In genomic region chr7:27843584-27844305, GRCh38 we compare ENCODE assay signal across 29 cellular contexts.
"Had no signal": no experiment of that assay in that cellular context is flagged by ENCODE, and none has a peak within 500 bp of the region (broad histone marks: within the 10 kb centered on the region; RNA-seq: fewer than 3 reads in every experiment).

No MANE protein-coding gene starts in this region.

- H3K36me3 ChIP-seq: gastrocnemius medialis had no signal

- H3K9me3 ChIP-seq: esophagus muscularis mucosa, gastrocnemius medialis, heart left ventricle had no signal

- DNase-seq: activated CD4-positive, alpha-beta memory T cell treated with anti-CD3 and anti-CD28 coated beads for 36 hours; activated CD4-positive, alpha-beta T cell treated with anti-CD3 and anti-CD28 coated beads for 36 hours; activated CD4-positive, alpha-beta T cell treated with anti-CD3 and anti-CD28 coated beads, Interleukin-2, amount 10 ng/mL, durations not matched to agents 24 days and 14 days; activated CD4-positive, CD25-positive, alpha-beta regulatory T cell; activated CD4-positive, CD25-positive, alpha-beta regulatory T cell treated with anti-CD3 and anti-CD28 coated beads, Interleukin-2, amount 50 U/mL, for 72 hours; activated CD8-positive, alpha-beta memory T cell treated with anti-CD3 and anti-CD28 coated beads, Interleukin-2, amount 10 ng/mL, durations not matched to agents 7 days and 5 days; activated CD8-positive, alpha-beta memory T cell treated with anti-CD3 and anti-CD28 coated beads, Interleukin-2, amount 50 U/mL, for 4 hours; activated CD8-positive, alpha-beta T cell treated with anti-CD3 and anti-CD28 coated beads, Interleukin-2, amount 10 ng/mL, durations not matched to agents 7 days and 5 days; activated effector memory CD4-positive, alpha-beta T cell treated with Interleukin-2 at 50 U/mL for 16 hours; activated gamma-delta T cell treated with Interleukin-2 at 50 U/mL for 16 hours; activated naive CD4-positive, alpha-beta T cell treated with anti-CD3 and anti-CD28 coated beads, Interleukin-2, amount 50 U/mL, for 16 hours; activated naive CD4-positive, alpha-beta T cell treated with Interleukin-2 at 50 U/mL for 16 hours; activated T-cell treated with anti-CD3 and anti-CD28 coated beads, Interleukin-2, amount 50 U/mL, for 1 hour; activated T-cell treated with anti-CD3 and anti-CD28 coated beads, Interleukin-2, amount 50 U/mL, for 48 hours; amniotic stem cell; brain microvascular endothelial cell; effector CD4-positive, alpha-beta T cell; effector memory CD8-positive, alpha-beta T cell; erythroblast; gastrocnemius medialis; glutamatergic neuron; heart left ventricle; T-helper 2 cell had no signal

- H3K9me3 Mint-ChIP-seq: activated CD4-positive, alpha-beta memory T cell treated with anti-CD3 and anti-CD28 coated beads for 36 hours; activated CD4-positive, alpha-beta T cell treated with anti-CD3 and anti-CD28 coated beads, Interleukin-2, amount 10 ng/mL, durations not matched to agents 24 days and 14 days; central memory CD8-positive, alpha-beta T cell; dendritic cell treated with granulocyte-macrophage colony-stimulating factor and Interleukin-4, amounts not matched to agents 40 ng/mL and 50 ng/mL, for 4 days; effector memory CD8-positive, alpha-beta T cell had no signal

- H3K27me3 Mint-ChIP-seq: activated CD4-positive, alpha-beta memory T cell treated with anti-CD3 and anti-CD28 coated beads for 36 hours; activated CD4-positive, alpha-beta T cell treated with anti-CD3 and anti-CD28 coated beads for 36 hours; activated CD4-positive, alpha-beta T cell treated with anti-CD3 and anti-CD28 coated beads, Interleukin-2, amount 10 ng/mL, durations not matched to agents 24 days and 14 days; activated CD8-positive, alpha-beta memory T cell treated with anti-CD3 and anti-CD28 coated beads, Interleukin-2, amount 10 ng/mL, durations not matched to agents 7 days and 5 days; activated naive CD8-positive, alpha-beta T cell; central memory CD8-positive, alpha-beta T cell; dendritic cell treated with granulocyte-macrophage colony-stimulating factor and Interleukin-4, amounts not matched to agents 40 ng/mL and 50 ng/mL, for 4 days; effector memory CD8-positive, alpha-beta T cell had no signal

- H3K27ac ChIP-seq: brain microvascular endothelial cell, coronary artery, esophagus muscularis mucosa, foreskin keratinocyte, gastrocnemius medialis, heart left ventricle had no signal

- H3K27ac Mint-ChIP-seq: activated CD4-positive, alpha-beta memory T cell treated with anti-CD3 and anti-CD28 coated beads for 36 hours; activated CD4-positive, alpha-beta T cell treated with anti-CD3 and anti-CD28 coated beads for 36 hours; activated CD4-positive, alpha-beta T cell treated with anti-CD3 and anti-CD28 coated beads, Interleukin-2, amount 10 ng/mL, durations not matched to agents 24 days and 14 days; activated CD8-positive, alpha-beta memory T cell treated with anti-CD3 and anti-CD28 coated beads, Interleukin-2, amount 10 ng/mL, durations not matched to agents 7 days and 5 days; activated CD8-positive, alpha-beta T cell treated with anti-CD3 and anti-CD28 coated beads, Interleukin-2, amount 10 ng/mL, durations not matched to agents 7 days and 5 days; activated naive CD8-positive, alpha-beta T cell; dendritic cell treated with granulocyte-macrophage colony-stimulating factor and Interleukin-4, amounts not matched to agents 40 ng/mL and 50 ng/mL, for 4 days had no signal

- H3K27me3 ChIP-seq: brain microvascular endothelial cell, esophagus muscularis mucosa, foreskin keratinocyte, gastrocnemius medialis, heart left ventricle had no signal

- H3K4me1 ChIP-seq: heart left ventricle had no signal

- H3K4me3 ChIP-seq: coronary artery, esophagus muscularis mucosa, gastrocnemius medialis, heart left ventricle had no signal

- H3K4me3 Mint-ChIP-seq: activated CD4-positive, alpha-beta memory T cell treated with anti-CD3 and anti-CD28 coated beads for 36 hours; activated CD4-positive, alpha-beta T cell treated with anti-CD3 and anti-CD28 coated beads for 36 hours; activated CD4-positive, alpha-beta T cell treated with anti-CD3 and anti-CD28 coated beads, Interleukin-2, amount 10 ng/mL, durations not matched to agents 24 days and 14 days; activated CD8-positive, alpha-beta memory T cell treated with anti-CD3 and anti-CD28 coated beads, Interleukin-2, amount 10 ng/mL, durations not matched to agents 7 days and 5 days; activated CD8-positive, alpha-beta T cell treated with anti-CD3 and anti-CD28 coated beads, Interleukin-2, amount 10 ng/mL, durations not matched to agents 7 days and 5 days; activated naive CD8-positive, alpha-beta T cell; central memory CD8-positive, alpha-beta T cell; dendritic cell treated with granulocyte-macrophage colony-stimulating factor and Interleukin-4, amounts not matched to agents 40 ng/mL and 50 ng/mL, for 4 days; effector memory CD8-positive, alpha-beta T cell had no signal

- H3K36me3 Mint-ChIP-seq: activated CD8-positive, alpha-beta memory T cell treated with anti-CD3 and anti-CD28 coated beads, Interleukin-2, amount 10 ng/mL, durations not matched to agents 7 days and 5 days; activated naive CD8-positive, alpha-beta T cell had no signal

- ATAC-seq: activated CD4-positive, alpha-beta T cell treated with anti-CD3 and anti-CD28 coated beads for 36 hours; activated CD8-positive, alpha-beta memory T cell treated with anti-CD3 and anti-CD28 coated beads, Interleukin-2, amount 10 ng/mL, durations not matched to agents 7 days and 5 days; activated CD8-positive, alpha-beta T cell treated with anti-CD3 and anti-CD28 coated beads, Interleukin-2, amount 10 ng/mL, durations not matched to agents 7 days and 5 days; effector memory CD8-positive, alpha-beta T cell; gastrocnemius medialis had no signal
